ENCODE assay signal across 8 cellular contexts in the genomic region with DNA sequence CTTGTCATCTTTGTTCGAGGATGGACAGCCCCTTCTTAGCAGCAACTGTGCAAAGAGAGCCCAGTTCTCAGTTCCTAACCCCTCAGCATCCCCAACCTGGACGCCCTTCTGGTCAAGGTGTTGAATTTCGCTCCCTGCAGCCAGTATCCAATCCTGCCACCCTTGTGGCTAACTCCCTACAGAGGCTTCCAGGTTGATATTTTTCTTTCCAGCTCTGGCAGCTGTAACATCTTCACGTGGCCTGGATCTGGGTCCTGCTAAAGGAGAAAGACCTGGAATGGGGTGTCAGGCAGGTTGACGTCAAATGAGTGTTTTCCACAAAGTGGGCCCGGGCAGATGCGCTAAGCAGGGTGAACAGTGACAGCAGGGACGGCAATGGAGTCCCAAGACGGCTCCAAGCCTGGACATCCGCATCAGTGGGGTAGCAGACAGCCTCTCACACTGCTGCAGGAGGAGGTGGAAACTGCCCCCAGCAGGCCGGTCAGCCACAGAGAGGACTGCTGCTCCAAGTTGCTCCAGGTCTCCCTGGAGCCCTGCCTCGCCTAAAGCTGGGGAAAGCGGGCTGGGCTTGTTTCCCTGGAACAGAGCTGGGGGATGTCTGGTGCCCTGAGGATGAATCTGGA. TPM values are rescaled to one million over a fixed set of nuclear protein-coding genes. Genes with fewer than 3 reads are reported as not detected.
DNase-seq lines count a peak whose midpoint lies in the region; ATAC-seq, FAIRE-seq and TF ChIP-seq lines count a peak whose summit lies in the region.

No MANE protein-coding gene starts in this region.

- H3K9ac ChIP-seq in fibroblast of lung (ENCODE audit: insufficient read depth, low read length): peak overlapping the region; percentile 61

- peak; percentile 1; the same call in 2 of the 3 replicates for ATAC-seq in RWPE2 (ENCODE audit: low read depth)
- ATAC-seq in HG03025 (IDR thresholded peaks at IDR 0.05; ENCODE audit: low FRiP score, unreplicated experiment): no peak
- no peak for ATAC-seq in HG03565 (IDR thresholded peaks at IDR 0.05; ENCODE audit: unreplicated experiment)

- H3K9me3 ChIP-seq in RWPE2 (ENCODE audit: severe bottlenecking) (no peaks in the 10 kb centered on the region), fibroblast of lung (ENCODE audit: control insufficient read depth, insufficient read depth, low read depth, low read length) (no peaks in the 10 kb centered on the region)

- no peaks in the 10 kb centered on the region for H4K20me1 ChIP-seq in fibroblast of lung (ENCODE audit: control insufficient read depth, extremely low read depth, insufficient read depth, low read length)

- H3K4me3 ChIP-seq in GM12864 (ENCODE audit: low read depth, low read length): peak overlapping the region; percentile 60
- H3K4me3 ChIP-seq in RWPE2 (ENCODE audit: severe bottlenecking): peak overlapping the region; percentile 94
- peak overlapping the region; percentile 43 to 87 (median 68) for H3K4me3 ChIP-seq in fibroblast of lung (replicated peaks in 1 of 4; ENCODE audit: control extremely low read depth in 1 of 4, insufficient read depth in 1 of 4, low read depth in 3 of 4, low read length in 4 of 4)
- H3K4me3 ChIP-seq in retinal pigment epithelial cell (ENCODE audit: low read length): peak overlapping the region; percentile 56

- H3K36me3 ChIP-seq in RWPE2 (ENCODE audit: low read depth): peaks cover 33% of the 10 kb centered on the region
- H3K36me3 ChIP-seq in fibroblast of lung (ENCODE audit: control insufficient read depth, insufficient read depth, low read length): peaks cover 6% of the 10 kb centered on the region

- no peak for TF ChIP-seq POLR2A in H54 (IDR thresholded peaks at IDR 0.05; ENCODE audit: low read depth, low read length)

- H3K4me2 ChIP-seq in fibroblast of lung (ENCODE audit: extremely low read depth, insufficient read depth, low read length): peak overlapping the region; percentile 84

- peak overlapping the region; percentile 63 for H3K27ac ChIP-seq in RWPE2 (ENCODE audit: poor library complexity, severe bottlenecking)
- no peak overlapping the region for H3K27ac ChIP-seq in fibroblast of lung (ENCODE audit: insufficient read depth, low read length)

- TF ChIP-seq CTCF in GM12864 (IDR thresholded peaks at IDR 0.05; ENCODE audit: low read depth, low read length, missing control alignments): no peak
- TF ChIP-seq CTCF in RWPE2 (IDR thresholded peaks at IDR 0.05; ENCODE audit: poor library complexity, severe bottlenecking): no peak
- TF ChIP-seq CTCF in fibroblast of lung (conservative IDR thresholded peaks at IDR 0.05 in 1 of 2, IDR thresholded peaks at IDR 0.05 in 1 of 2; ENCODE audit: low read depth in 1 of 2, low read length in 2 of 2): no peak
- no peak for TF ChIP-seq CTCF in retinal pigment epithelial cell (conservative IDR thresholded peaks at IDR 0.05; ENCODE audit: low read depth, low read length)

- peaks cover 35% of the 10 kb centered on the region for H3K79me2 ChIP-seq in fibroblast of lung (ENCODE audit: control insufficient read depth, insufficient read depth, low read length)

- H3K4me1 ChIP-seq in RWPE2 (ENCODE audit: insufficient read depth, poor library complexity, severe bottlenecking): peaks cover 30% of the 10 kb centered on the region
- H3K4me1 ChIP-seq in fibroblast of lung (ENCODE audit: control insufficient read depth, extremely low read depth, insufficient read depth, low read length): peaks cover 5% of the 10 kb centered on the region

- no peak for FAIRE-seq in H54 (lab: Jason Lieb, UNC)

- DNase-seq in GM12864 (ENCODE audit: low read depth) (no peak), RWPE2 (ENCODE audit: low spot score) (peak; percentile 77), fibroblast of lung (ENCODE audit: low read depth in 2 of 2) (no peak), retinal pigment epithelial cell (ENCODE audit: low read depth) (no peak), H54 (ENCODE audit: insufficient read length, low spot score) (no peak)
- no peak for DNase-seq in stimulated activated CD4-positive, alpha-beta T cell treated with anti-CD3 and anti-CD28 coated beads, Interleukin-2, amount 100 ng/mL, for 48 hours

- peak overlapping the region; percentile 7 for H2AFZ ChIP-seq in fibroblast of lung (ENCODE audit: low read length)

- H3K27me3 ChIP-seq in RWPE2 (ENCODE audit: insufficient read depth, poor library complexity, severe bottlenecking) (peaks cover 3% of the 10 kb centered on the region), fibroblast of lung (ENCODE audit: control insufficient read depth, insufficient read depth, low read length) (peaks cover 8% of the 10 kb centered on the region)

RNA-seq across cellular contexts. Expression of gene YTHDF1, which starts 1.0 kb away (rescaled TPM):
- 12.8 and 16.3 TPM in 2 replicates for total RNA-seq in fibroblast of lung
- 25.9 and 29.2 TPM in 2 replicates for polyA plus RNA-seq in fibroblast of lung
- polyA plus RNA-seq in fibroblast of lung (2012): 21.3 and 24.9 TPM in 2 replicates
- polyA minus RNA-seq in fibroblast of lung (ENCODE audit: low replicate concordance): 14.6 and 29.9 TPM in 2 replicates

RNA-seq across cellular contexts. Expression of gene BIRC7, which starts 18.7 kb away (rescaled TPM):
- not detected in 2 replicates for total RNA-seq in fibroblast of lung
- not detected in 2 replicates for polyA plus RNA-seq in fibroblast of lung
- not detected in 2 replicates for polyA plus RNA-seq in fibroblast of lung (2012)
- polyA minus RNA-seq in fibroblast of lung (ENCODE audit: low replicate concordance): not detected in 2 replicates

RNA-seq across cellular contexts. Expression of gene NKAIN4, which starts 37.3 kb away (rescaled TPM):
- total RNA-seq in fibroblast of lung: not detected in 2 replicates
- polyA plus RNA-seq in fibroblast of lung: not detected in 2 replicates
- polyA plus RNA-seq in fibroblast of lung (2012): not detected in 2 replicates
- not detected in 2 replicates for polyA minus RNA-seq in fibroblast of lung (ENCODE audit: low replicate concordance)

RNA-seq across cellular contexts. Expression of gene ARFGAP1, which starts 55.7 kb away (rescaled TPM):
- total RNA-seq in fibroblast of lung: 35.2 and 42.9 TPM in 2 replicates
- 33.1 and 37.6 TPM in 2 replicates for polyA plus RNA-seq in fibroblast of lung
- 65.4 and 66.5 TPM in 2 replicates for polyA plus RNA-seq in fibroblast of lung (2012)
- polyA minus RNA-seq in fibroblast of lung (ENCODE audit: low replicate concordance): 55.4 and 101 TPM in 2 replicates
